8 cellular contexts compared by ENCODE assay signal in genomic region chr1:225998560-225999226, GRCh38. TPM values are rescaled to one million over a fixed set of nuclear protein-coding genes. Genes with fewer than 3 reads are reported as not detected.
DNase-seq lines count a peak whose midpoint lies in the region; ATAC-seq and TF ChIP-seq lines count a peak whose summit lies in the region.

No MANE protein-coding gene starts in this region.

- peaks cover 30% of the 10 kb centered on the region for H3K79me2 ChIP-seq in mesendoderm (ENCODE audit: control insufficient read depth, insufficient read depth, low read length)

- no peak overlapping the region for H4K5ac ChIP-seq in mesendoderm (ENCODE audit: low read length)

- no CpG with 5 or more reads among the region's 19 CpGs for WGBS in mesendoderm (ENCODE audit: extremely low coverage, insufficient coverage, low lambda C conversion rate)

- no peak for TF ChIP-seq POLR2A in uterus (IDR thresholded peaks at IDR 0.05)

- no peak overlapping the region for H2BK5ac ChIP-seq in mesendoderm (ENCODE audit: low read length)

- no peak overlapping the region for H2BK120ac ChIP-seq in mesendoderm (ENCODE audit: low read depth, low read length)

- H3K9ac ChIP-seq in mesendoderm (ENCODE audit: low read length), result peak overlapping the region; percentile 93

- H3K4ac ChIP-seq in mesendoderm (ENCODE audit: low read depth, low read length), result no peak overlapping the region

- peak overlapping the region; percentile 91 for H3K4me2 ChIP-seq in mesendoderm (ENCODE audit: low read length)

- H3K27me3 ChIP-seq in mesendoderm (ENCODE audit: insufficient read depth, low read length, poor library complexity), result no peaks in the 10 kb centered on the region
- H3K27me3 ChIP-seq in uterus, result no peaks in the 10 kb centered on the region

- no peak overlapping the region for H3K18ac ChIP-seq in mesendoderm (ENCODE audit: low read length)

- H2BK15ac ChIP-seq in mesendoderm (replicated peaks; ENCODE audit: low read depth), result no peak overlapping the region

- H3K27ac ChIP-seq in mesendoderm (ENCODE audit: low read depth, low read length) (no peak overlapping the region), uterus (peak overlapping the region; percentile 79 to 93)

- H2AK5ac ChIP-seq in mesendoderm (ENCODE audit: low read length), result no peak overlapping the region

- peak overlapping the region; percentile 98 for H3K56ac ChIP-seq in mesendoderm (ENCODE audit: low read length)

- H3K79me1 ChIP-seq in mesendoderm (ENCODE audit: low read length), result peaks cover 10% of the 10 kb centered on the region

- DNase-seq in AG09309 (ENCODE audit: low read depth) (no peak), NCI-H460 (ENCODE audit: extremely low read depth, low read depth) (peak; percentile 17), choroid plexus epithelial cell (ENCODE audit: low read depth) (peak; percentile 44), mesendoderm (no peak), uterus (no peak), DMS 273 treated with DMSO at 0.1 percent for 48 hours (lab: John Stamatoyannopoulos, UW) (no peak), NCI-H2227 (lab: John Stamatoyannopoulos, UW; ENCODE audit: unreplicated experiment) (no peak)

- H3K9me3 ChIP-seq in uterus, result no peaks in the 10 kb centered on the region

- H3K23ac ChIP-seq in mesendoderm (ENCODE audit: low read length), result no peak overlapping the region

- H3K4me3 ChIP-seq in AG09309 (ENCODE audit: control insufficient read depth, low read depth, low read length) (peak overlapping the region; percentile 91), choroid plexus epithelial cell (ENCODE audit: low read depth, low read length) (peak overlapping the region; percentile 80), mesendoderm (ENCODE audit: low read length) (peak overlapping the region; percentile 94), uterus (peak overlapping the region; percentile 58 to 66)

- intact Hi-C loops in uterus (cut with DNase I; ENCODE audit: low total_unique reads), result loop anchor here (5.0 kb wide), 1 partner anchor 64 kb away; the partner anchor contains the start of gene H3-3A

- H4K8ac ChIP-seq in mesendoderm (ENCODE audit: low read depth, low read length), result no peak overlapping the region

- TF ChIP-seq CTCF in AG09309 (IDR thresholded peaks at IDR 0.05; ENCODE audit: control insufficient read depth, insufficient read depth, low read depth, low read length, missing control alignments), result no peak
- no peak for TF ChIP-seq CTCF in choroid plexus epithelial cell (conservative IDR thresholded peaks at IDR 0.05; ENCODE audit: low read depth, low read length)
- no peak for TF ChIP-seq CTCF in uterus (IDR thresholded peaks at IDR 0.05)

- no peaks in the 10 kb centered on the region for H3K36me3 ChIP-seq in mesendoderm (ENCODE audit: control insufficient read depth, insufficient read depth, low read length)
- H3K36me3 ChIP-seq in uterus, result no peaks in the 10 kb centered on the region

- peak; percentile 7 for ATAC-seq in GM21390 (IDR thresholded peaks at IDR 0.05; ENCODE audit: unreplicated experiment)

- H3K4me1 ChIP-seq in mesendoderm (ENCODE audit: control insufficient read depth, low read depth, low read length), result peaks cover 10% of the 10 kb centered on the region
- peaks cover 5 to 11% of the 10 kb centered on the region in 2 donors for H3K4me1 ChIP-seq in uterus

RNA-seq across cellular contexts. Expression of gene SDE2, which starts 0.5 kb away (rescaled TPM):
- 58.5 and 68.7 TPM in 2 replicates for total RNA-seq in NCI-H460 (2014; rRNA removed; shearing (Covaris generic))
- polyA plus RNA-seq in NCI-H460 (2014; cell fraction: nucleus; rRNA removed), result 24.6 and 31.2 TPM in 2 replicates
- 12.6 TPM for polyA plus RNA-seq in mesendoderm (2013, experiment 1 of 2)
- 13.0 TPM for polyA plus RNA-seq in mesendoderm (2013, experiment 2 of 2)
- total RNA-seq in uterus, result 10 to 100 TPM; 12.3 to 41.7 (median 17.2) TPM

RNA-seq across cellular contexts. Expression of gene LEFTY2, which starts 57.7 kb away (rescaled TPM):
- total RNA-seq in NCI-H460 (2014; rRNA removed; shearing (Covaris generic)), result not detected in 2 replicates
- not detected in 2 replicates for polyA plus RNA-seq in NCI-H460 (2014; cell fraction: nucleus; rRNA removed)
- 11.8 TPM for polyA plus RNA-seq in mesendoderm (2013, experiment 1 of 2)
- 13.3 TPM for polyA plus RNA-seq in mesendoderm (2013, experiment 2 of 2)
- 10 to 100 TPM in 3 of 4 donors, 1 to 10 TPM in 1; 6.1 to 41.6 (median 29.5) TPM for total RNA-seq in uterus

Comparison
In these comparisons a context has a peak if more than half of its experiments do, and no peak if none do; other contexts are left out.
1. DNase-seq: peak in NCI-H460 (single experiment) and choroid plexus epithelial cell (single experiment); none in AG09309 (single experiment), mesendoderm (single experiment), uterus (0 of 2), DMS 273 treated with DMSO at 0.1 percent for 48 hours (single experiment) and NCI-H2227 (single experiment).
2. Peak in every context shown above with its lines, with median percentiles within 50 percentile points of each other: H3K4me3 ChIP-seq.